Comparison of ENCODE assay signal across 18 cellular contexts in genomic region chr1:224107282-224107625, GRCh38.
"Had no signal": no experiment of that assay in that cellular context is flagged by ENCODE, and none has a peak within 500 bp of the region (broad histone marks: within the 10 kb centered on the region; RNA-seq: fewer than 3 reads in every experiment).

No MANE protein-coding gene starts in this region.

- H3K27ac ChIP-seq: gastroesophageal sphincter, parathyroid adenoma, psoas muscle, tibial nerve had no signal

- H3K4me3 ChIP-seq: breast epithelium, gastroesophageal sphincter, psoas muscle, tibial nerve had no signal

- FAIRE-seq: endometrium had no signal

- H3K79me2 ChIP-seq: parathyroid adenoma had no signal

- H3K9me3 ChIP-seq: breast epithelium, gastroesophageal sphincter, psoas muscle, tibial nerve had no signal

- H3K27me3 ChIP-seq: breast epithelium had no signal

- H3K36me3 ChIP-seq: breast epithelium, gastroesophageal sphincter, tibial nerve had no signal

- H3K4me1 ChIP-seq: breast epithelium, gastroesophageal sphincter, parathyroid adenoma, psoas muscle, tibial nerve had no signal

- DNase-seq: activated CD4-positive, CD25-positive, alpha-beta regulatory T cell; activated naive CD4-positive, alpha-beta T cell; activated T-cell treated with anti-CD3 and anti-CD28 coated beads for 4 hours; central memory CD4-positive, alpha-beta T cell; effector CD8-positive, alpha-beta T cell; hippocampal formation; left cardiac atrium; left ventricle myocardium superior; naive B cell; nucleus accumbens; psoas muscle; stimulated activated CD4-positive, alpha-beta T cell treated with anti-CD3 and anti-CD28 coated beads, Interleukin-2, amount 100 ng/mL, for 24 hours; stimulated activated naive CD4-positive, alpha-beta T cell had no signal

- H3K9ac ChIP-seq: parathyroid adenoma had no signal

- ATAC-seq: gastroesophageal sphincter, psoas muscle had no signal
